8 cellular contexts compared by ENCODE assay signal in the genomic region with DNA sequence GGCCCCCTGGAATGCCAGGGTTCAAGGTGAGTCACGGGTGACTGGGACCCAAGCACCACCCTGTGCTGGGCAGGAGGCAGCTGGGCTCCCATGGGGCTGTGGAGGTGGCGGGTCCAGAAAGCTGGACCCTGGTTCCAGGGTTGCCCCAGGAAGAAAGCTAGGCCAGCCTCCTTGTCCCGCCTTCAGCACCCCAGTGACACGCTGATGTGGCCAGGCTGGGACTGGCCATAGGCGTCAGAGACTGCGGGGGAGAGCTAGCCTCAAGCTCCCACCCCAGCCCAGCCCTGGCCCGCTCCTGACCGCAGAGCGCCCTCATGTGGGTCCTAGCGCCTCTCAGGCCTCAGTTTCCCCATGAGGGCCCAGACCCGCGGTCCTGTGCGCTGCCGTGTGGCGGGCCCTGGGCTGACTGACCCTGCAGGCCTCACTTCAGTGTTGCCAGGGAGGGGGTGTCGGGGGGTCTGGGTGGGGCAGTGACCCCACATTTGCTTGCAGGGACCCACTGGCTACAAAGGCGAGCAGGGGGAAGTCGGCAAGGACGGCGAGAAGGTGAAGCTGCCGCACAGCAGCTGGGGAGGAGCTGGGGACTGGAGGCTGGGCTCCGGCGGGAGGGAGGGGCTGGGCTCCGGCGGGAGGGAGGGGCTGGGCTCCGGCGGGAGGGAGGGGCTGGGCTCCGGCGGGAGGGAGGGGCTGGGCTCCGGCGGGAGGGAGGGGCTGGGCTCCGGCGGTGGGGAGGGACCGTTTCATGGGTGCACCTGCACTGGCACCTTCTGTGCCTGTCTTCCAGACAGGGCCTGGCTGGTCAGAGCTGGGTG. TPM values are rescaled to one million over a fixed set of nuclear protein-coding genes. Genes with fewer than 3 reads are reported as not detected.
DNase-seq lines count a peak whose midpoint lies in the region; ATAC-seq, FAIRE-seq and TF ChIP-seq lines count a peak whose summit lies in the region.

No MANE protein-coding gene starts in this region.

- peak; percentile 31 to 46 for ATAC-seq in right cardiac atrium

- no peak overlapping the region for H3K4me3 Mint-ChIP-seq in activated CD4-positive, alpha-beta T cell treated with anti-CD3 and anti-CD28 coated beads, Interleukin-2, amount 10 ng/mL, durations not matched to agents 7 days and 5 days
- no peak overlapping the region for H3K4me3 Mint-ChIP-seq in progenitor cell of endocrine pancreas (ENCODE audit: low read depth)

- H3K9me3 Mint-ChIP-seq in activated CD4-positive, alpha-beta T cell treated with anti-CD3 and anti-CD28 coated beads, Interleukin-2, amount 10 ng/mL, durations not matched to agents 7 days and 5 days = no peaks in the 10 kb centered on the region
- no peaks in the 10 kb centered on the region for H3K9me3 Mint-ChIP-seq in progenitor cell of endocrine pancreas (ENCODE audit: low read depth)

- CTCF ChIA-PET in activated CD4-positive, alpha-beta T cell treated with anti-CD3 and anti-CD28 coated beads, Interleukin-2, amount 10 ng/mL, durations not matched to agents 7 days and 5 days (lab: Charles Lee) = no interaction called here

- no peak overlapping the region for H3K4me3 ChIP-seq in right cardiac atrium (ENCODE audit: low read length)

- peak; percentile 30 to 67 (median 40) for DNase-seq in NCI-H1417 (lab: John Stamatoyannopoulos, UW)
- DNase-seq in NCI-H1417 treated with DMSO at 0.1 percent for 48 hours (lab: John Stamatoyannopoulos, UW) = no peak
- DNase-seq in NCI-H1105 treated with DMSO at 0.1 percent for 48 hours (lab: John Stamatoyannopoulos, UW) = peak; percentile 51
- peak; percentile 52 for DNase-seq in activated CD4-positive, alpha-beta T cell treated with anti-CD3 and anti-CD28 coated beads, Interleukin-2, amount 10 ng/mL, durations not matched to agents 7 days and 5 days
- DNase-seq in right cardiac atrium = peak in 2 of 3 donors; percentile 65 to 74
- DNase-seq in stimulated activated naive CD4-positive, alpha-beta T cell treated with Interleukin-2 at 50 U/mL for 16 hours (lab: John Stamatoyannopoulos, UW) = peak; percentile 40
- DNase-seq in progenitor cell of endocrine pancreas (ENCODE audit: low spot score, unreplicated experiment) = no peak
- no peak for DNase-seq in RCC 7860 (ENCODE audit: low spot score)

- intact Hi-C loops in right cardiac atrium (cut with DNase I) = no loop called here

- no peaks in the 10 kb centered on the region for H3K4me1 Mint-ChIP-seq in activated CD4-positive, alpha-beta T cell treated with anti-CD3 and anti-CD28 coated beads, Interleukin-2, amount 10 ng/mL, durations not matched to agents 7 days and 5 days
- peaks cover 3% of the 10 kb centered on the region for H3K4me1 Mint-ChIP-seq in progenitor cell of endocrine pancreas (ENCODE audit: low read depth)

- FAIRE-seq in RCC 7860 (lab: Jason Lieb, UNC) = no peak

- H3K9me3 ChIP-seq in right cardiac atrium (ENCODE audit: control insufficient read depth, low read length) = no peaks in the 10 kb centered on the region

- H3K27me3 ChIP-seq in right cardiac atrium (ENCODE audit: control insufficient read depth, insufficient read depth) = no peaks in the 10 kb centered on the region

- H3K36me3 Mint-ChIP-seq in activated CD4-positive, alpha-beta T cell treated with anti-CD3 and anti-CD28 coated beads, Interleukin-2, amount 10 ng/mL, durations not matched to agents 7 days and 5 days (ENCODE audit: low read depth) = no peaks in the 10 kb centered on the region
- H3K36me3 Mint-ChIP-seq in progenitor cell of endocrine pancreas (ENCODE audit: insufficient read depth) = no peaks in the 10 kb centered on the region

- TF ChIP-seq CTCF in progenitor cell of endocrine pancreas (IDR thresholded peaks at IDR 0.05; ENCODE audit: unreplicated experiment) = no peak

- no peaks in the 10 kb centered on the region for H3K4me1 ChIP-seq in right cardiac atrium (ENCODE audit: control insufficient read depth, insufficient read depth, low read length)

- H3K27ac ChIP-seq in right cardiac atrium (ENCODE audit: low read length) = no peak overlapping the region

- POLR2A ChIA-PET in activated CD4-positive, alpha-beta T cell treated with anti-CD3 and anti-CD28 coated beads, Interleukin-2, amount 10 ng/mL, durations not matched to agents 7 days and 5 days (lab: Charles Lee) = no interaction called here

- WGBS in right cardiac atrium = 29% methylated on average over 32 of the region's 34 CpGs

- no peaks in the 10 kb centered on the region for H3K27me3 Mint-ChIP-seq in activated CD4-positive, alpha-beta T cell treated with anti-CD3 and anti-CD28 coated beads, Interleukin-2, amount 10 ng/mL, durations not matched to agents 7 days and 5 days
- no peaks in the 10 kb centered on the region for H3K27me3 Mint-ChIP-seq in progenitor cell of endocrine pancreas

- H3K27ac Mint-ChIP-seq in activated CD4-positive, alpha-beta T cell treated with anti-CD3 and anti-CD28 coated beads, Interleukin-2, amount 10 ng/mL, durations not matched to agents 7 days and 5 days = no peak overlapping the region
- H3K27ac Mint-ChIP-seq in progenitor cell of endocrine pancreas = no peak overlapping the region

RNA-seq across cellular contexts. Expression of a gene that starts 7.8 kb away (rescaled TPM):
- not detected for total RNA-seq in activated CD4-positive, alpha-beta T cell treated with anti-CD3 and anti-CD28 coated beads, Interleukin-2, amount 10 ng/mL, durations not matched to agents 7 days and 5 days
- total RNA-seq in right cardiac atrium (1 to 10 TPM; 4.3 to 6.9 (median 5.6) TPM), progenitor cell of endocrine pancreas (81.5 and 84.3 TPM in 2 replicates)
- 13.0 TPM for polyA plus RNA-seq in right cardiac atrium

RNA-seq across cellular contexts. Expression of a gene that starts 20.0 kb away (rescaled TPM):
- total RNA-seq in activated CD4-positive, alpha-beta T cell treated with anti-CD3 and anti-CD28 coated beads, Interleukin-2, amount 10 ng/mL, durations not matched to agents 7 days and 5 days = 10 to 100 TPM; 82.4 to 84.9 TPM
- total RNA-seq in right cardiac atrium (10 to 100 TPM; 21.0 to 29.6 (median 24.2) TPM), progenitor cell of endocrine pancreas (29.6 and 31.0 TPM in 2 replicates)
- polyA plus RNA-seq in right cardiac atrium = 26.6 TPM

RNA-seq across cellular contexts. Expression of a gene that starts 28.4 kb away (rescaled TPM):
- 10 to 100 TPM; 14.4 to 14.5 TPM for total RNA-seq in activated CD4-positive, alpha-beta T cell treated with anti-CD3 and anti-CD28 coated beads, Interleukin-2, amount 10 ng/mL, durations not matched to agents 7 days and 5 days
- 10 to 100 TPM in 1 of 4 donors, 1 to 10 TPM in 3; 8.3 to 10.9 (median 8.6) TPM for total RNA-seq in right cardiac atrium
- polyA plus RNA-seq in right cardiac atrium = 12.1 TPM
- 12.4 and 13.8 TPM in 2 replicates for total RNA-seq in progenitor cell of endocrine pancreas

RNA-seq across cellular contexts. Expression of a gene that starts 36.9 kb away (rescaled TPM):
- 1 to 10 TPM; 7.9 to 8.4 TPM for total RNA-seq in activated CD4-positive, alpha-beta T cell treated with anti-CD3 and anti-CD28 coated beads, Interleukin-2, amount 10 ng/mL, durations not matched to agents 7 days and 5 days
- total RNA-seq in right cardiac atrium (1 to 10 TPM; 7.8 to 9.9 (median 8.2) TPM), progenitor cell of endocrine pancreas (7.7 and 7.9 TPM in 2 replicates)
- polyA plus RNA-seq in right cardiac atrium = 5.2 TPM

Comparison
In these comparisons a context has a peak if more than half of its experiments do, and no peak if none do; other contexts are left out.
1. DNase-seq: peak in NCI-H1417 (3 of 3), NCI-H1105 treated with DMSO at 0.1 percent for 48 hours (single experiment), activated CD4-positive, alpha-beta T cell treated with anti-CD3 and anti-CD28 coated beads, Interleukin-2, amount 10 ng/mL, durations not matched to agents 7 days and 5 days (single experiment), right cardiac atrium (2 of 3) and stimulated activated naive CD4-positive, alpha-beta T cell treated with Interleukin-2 at 50 U/mL for 16 hours (single experiment); none in NCI-H1417 treated with DMSO at 0.1 percent for 48 hours (single experiment), progenitor cell of endocrine pancreas (single experiment) and RCC 7860 (single experiment).
2. RNA of a gene that starts 7.8 kb away (total RNA-seq): 81.5 to 84.3 TPM in progenitor cell of endocrine pancreas; 4.3 to 6.9 TPM in right cardiac atrium and not detected in activated CD4-positive, alpha-beta T cell treated with anti-CD3 and anti-CD28 coated beads, Interleukin-2, amount 10 ng/mL, durations not matched to agents 7 days and 5 days; every median in the first group is over 10 times any median in the second.